In genomic region chr20:31811796-31812728, GRCh38 we compare ENCODE assay signal across 11 cellular contexts. TPM values are rescaled to one million over a fixed set of nuclear protein-coding genes. Genes with fewer than 3 reads are reported as not detected.
DNase-seq lines count a peak whose midpoint lies in the region; ATAC-seq and TF ChIP-seq lines count a peak whose summit lies in the region.
"Had no signal": no experiment of that assay in that cellular context is flagged by ENCODE, and none has a peak within 500 bp of the region (broad histone marks: within the 10 kb centered on the region; RNA-seq: fewer than 3 reads in every experiment).

No MANE protein-coding gene starts in this region.

- H3K4me1 ChIP-seq in mesenchymal stem cell (ENCODE audit: control insufficient read depth, insufficient read depth, low read depth, low read length): peaks cover 34% of the 10 kb centered on the region
- peaks cover 8 to 32% (median 18%) of the 10 kb centered on the region in 4 donors for H3K4me1 ChIP-seq in esophagus muscularis mucosa

- TF ChIP-seq CTCF in choroid plexus epithelial cell (conservative IDR thresholded peaks at IDR 0.05; ENCODE audit: low read depth, low read length) (no peak), esophagus muscularis mucosa (IDR thresholded peaks at IDR 0.05) (no peak)

- peak overlapping the region in 1 of 2 experiments; percentile 1 for H3K4ac ChIP-seq in mesenchymal stem cell (ENCODE audit: low read depth in 1 of 2, low read length in 2 of 2)

- no peak overlapping the region for H3K9ac ChIP-seq in mesenchymal stem cell (ENCODE audit: low read length)

- H3K4me3 ChIP-seq in choroid plexus epithelial cell (ENCODE audit: low read depth, low read length) (no peak overlapping the region), mesenchymal stem cell (ENCODE audit: insufficient read depth in 1 of 2, low read depth in 1 of 2, low read length in 2 of 2) (no peak overlapping the region), esophagus muscularis mucosa (no peak overlapping the region)

- H2AFZ ChIP-seq in mesenchymal stem cell (ENCODE audit: low read depth, low read length): no peak overlapping the region

- H2BK15ac ChIP-seq in mesenchymal stem cell (ENCODE audit: low read depth, poor library complexity, severe bottlenecking): no peak overlapping the region

- peak overlapping the region in 1 of 2 experiments; percentile 37 for H3K14ac ChIP-seq in mesenchymal stem cell (ENCODE audit: low read length in 2 of 2)

- H3K27me3 ChIP-seq in mesenchymal stem cell (ENCODE audit: control insufficient read depth in 1 of 2, insufficient read depth in 1 of 2, low read length in 2 of 2) (peaks cover 0 to 6% of the 10 kb centered on the region in 2 experiments), esophagus muscularis mucosa (no peaks in the 10 kb centered on the region)

- H3K27ac ChIP-seq in mesenchymal stem cell (ENCODE audit: low read length, poor library complexity, severe bottlenecking) (peak overlapping the region; percentile 21), esophagus muscularis mucosa (replicated peaks in 1 of 4) (peak overlapping the region in 2 of 4 donors; percentile 4 to 5)

- WGBS in mesenchymal stem cell: 64% methylated on average over 15 of the region's 15 CpGs
- 64% methylated on average over 10 of the region's 15 CpGs for WGBS in esophagus muscularis mucosa

- H2BK12ac ChIP-seq in mesenchymal stem cell (ENCODE audit: low read length in 2 of 2): peak overlapping the region; percentile 34 to 81

- no peak for TF ChIP-seq EP300 in esophagus muscularis mucosa (IDR thresholded peaks at IDR 0.05)

- no peak overlapping the region for H2BK5ac ChIP-seq in mesenchymal stem cell (ENCODE audit: low read depth, low read length, poor library complexity, severe bottlenecking)

- ATAC-seq in GM19328 (IDR thresholded peaks at IDR 0.05; ENCODE audit: unreplicated experiment): no peak

- no peak overlapping the region for H2BK120ac ChIP-seq in mesenchymal stem cell (ENCODE audit: low read depth, low read length)

- intact Hi-C loops in esophagus muscularis mucosa (cut with DNase I): no loop called here

- H3K23ac ChIP-seq in mesenchymal stem cell (ENCODE audit: low read length in 2 of 2): no peak overlapping the region

- peak overlapping the region; percentile 23 to 29 for H3K18ac ChIP-seq in mesenchymal stem cell (ENCODE audit: low read depth in 1 of 2, low read length in 2 of 2)

- DNase-seq in CMK (ENCODE audit: low read depth) (peak; percentile 78), NCI-H226 (peak; percentile 69), choroid plexus epithelial cell (ENCODE audit: low read depth) (peak; percentile 80), mesenchymal stem cell (peak; percentile 83), anterior cingulate cortex (lab: John Stamatoyannopoulos, UW) (no peak), esophagus muscularis mucosa (ENCODE audit: extremely low spot score) (no peak)
- DNase-seq in stimulated activated CD4-positive, alpha-beta T cell treated with anti-CD3 and anti-CD28 coated beads, Interleukin-4, amount 100 ng/mL, for 1 hour: no peak
- DNase-seq: activated T-cell treated with anti-CD3 and anti-CD28 coated beads, Interleukin-2, amount 50 U/mL, for 48 hours; T-helper 2 cell had no signal

- peak overlapping the region; percentile 70 for H2AK5ac ChIP-seq in mesenchymal stem cell (ENCODE audit: low read length, severe bottlenecking)

- H3K36me3 ChIP-seq in mesenchymal stem cell (ENCODE audit: control insufficient read depth in 1 of 2, insufficient read depth in 2 of 2, low read depth in 1 of 2, low read length in 2 of 2): no peaks in the 10 kb centered on the region
- H3K36me3 ChIP-seq in esophagus muscularis mucosa: no peaks in the 10 kb centered on the region

- peak overlapping the region; percentile 2 for H3K4me2 ChIP-seq in mesenchymal stem cell (ENCODE audit: low read length, poor library complexity, severe bottlenecking)

- H3K79me1 ChIP-seq in mesenchymal stem cell (replicated peaks; ENCODE audit: low read length, poor library complexity, severe bottlenecking): peaks cover 2% of the 10 kb centered on the region

- H4K8ac ChIP-seq in mesenchymal stem cell (ENCODE audit: low read length): peak overlapping the region; percentile 58

- H3K9me3 ChIP-seq in mesenchymal stem cell (ENCODE audit: control insufficient read depth, low read length) (no peaks in the 10 kb centered on the region), esophagus muscularis mucosa (no peaks in the 10 kb centered on the region)

- TF ChIP-seq POLR2A in esophagus muscularis mucosa (IDR thresholded peaks at IDR 0.05; ENCODE audit: low read depth): no peak

- no peak overlapping the region for H4K91ac ChIP-seq in mesenchymal stem cell (ENCODE audit: low read length)

RNA-seq across cellular contexts. Expression of gene MYLK2, which starts 7.1 kb away (rescaled TPM):
- 0.06 TPM for polyA plus RNA-seq in mesenchymal stem cell (2013, experiment 1 of 2)
- 0.04 TPM for polyA plus RNA-seq in mesenchymal stem cell (2013, experiment 2 of 2)
- total RNA-seq in esophagus muscularis mucosa: under 1 TPM in 3 of 4 donors, not detected in 1; 0.33 to 0.65 (median 0.52) TPM

RNA-seq across cellular contexts. Expression of gene FOXS1, which starts 33.3 kb away (rescaled TPM):
- polyA plus RNA-seq in mesenchymal stem cell (2013, experiment 1 of 2): 0.23 TPM
- polyA plus RNA-seq in mesenchymal stem cell (2013, experiment 2 of 2): 0.26 TPM
- total RNA-seq in esophagus muscularis mucosa: 1 to 10 TPM in 1 of 4 donors, under 1 TPM in 3; 0.50 to 3.4 (median 0.87) TPM
- total RNA-seq: pulmonary artery endothelial cell had no signal

RNA-seq across cellular contexts. Expression of gene DUSP15, which starts 58.3 kb away (rescaled TPM):
- polyA plus RNA-seq in mesenchymal stem cell (2013, experiment 1 of 2): 0.10 TPM
- 0.11 TPM for polyA plus RNA-seq in mesenchymal stem cell (2013, experiment 2 of 2)
- 1 to 10 TPM in 3 of 4 donors, under 1 TPM in 1; 0.83 to 5.1 (median 3.8) TPM for total RNA-seq in esophagus muscularis mucosa
- total RNA-seq: pulmonary artery endothelial cell had no signal

RNA-seq across cellular contexts. Expression of gene TTLL9, which starts 58.4 kb away (rescaled TPM):
- not detected for polyA plus RNA-seq in mesenchymal stem cell (2013, experiment 1 of 2)
- 0.03 TPM for polyA plus RNA-seq in mesenchymal stem cell (2013, experiment 2 of 2)
- under 1 TPM in 2 of 4 donors, not detected in 2; 0.17 to 0.34 TPM for total RNA-seq in esophagus muscularis mucosa

Comparison
In these comparisons a context has a peak if more than half of its experiments do, and no peak if none do; other contexts are left out.
1. DNase-seq: peak in CMK (single experiment), NCI-H226 (single experiment), choroid plexus epithelial cell (single experiment) and mesenchymal stem cell (single experiment); none in anterior cingulate cortex (0 of 58), esophagus muscularis mucosa (single experiment) and stimulated activated CD4-positive, alpha-beta T cell treated with anti-CD3 and anti-CD28 coated beads, Interleukin-4, amount 100 ng/mL, for 1 hour (single experiment).